Comparison of ENCODE assay signal across 21 cellular contexts in the genomic region with DNA sequence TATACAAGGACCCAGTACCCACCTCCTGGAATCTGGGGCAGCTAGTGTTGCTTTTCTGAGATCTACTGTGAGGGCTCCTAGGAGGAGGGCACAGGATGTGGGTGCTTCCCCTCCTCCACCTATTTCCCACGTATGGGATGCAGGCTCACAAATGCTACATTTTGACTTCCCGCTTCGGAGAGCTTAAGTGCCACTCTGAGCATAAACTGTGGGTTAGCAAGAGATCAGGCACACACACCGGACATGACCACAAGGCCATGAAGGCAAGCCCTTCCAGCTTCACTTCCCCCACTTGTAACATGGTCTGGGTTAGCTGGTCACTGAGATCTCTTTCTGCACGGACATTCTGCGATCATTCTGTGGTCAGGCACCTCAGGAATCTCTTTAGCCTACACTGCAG. TPM values are rescaled to one million over a fixed set of nuclear protein-coding genes. Genes with fewer than 3 reads are reported as not detected.
"Had no signal": no experiment of that assay in that cellular context is flagged by ENCODE, and none has a peak within 500 bp of the region (broad histone marks: within the 10 kb centered on the region; RNA-seq: fewer than 3 reads in every experiment).

No MANE protein-coding gene starts in this region.

- H3K9me3 ChIP-seq: lower lobe of right lung, ovary, upper lobe of left lung had no signal

- H2AFZ ChIP-seq: neural progenitor cell had no signal

- H3K9ac ChIP-seq: neural progenitor cell had no signal

- H3K27me3 ChIP-seq: neural progenitor cell, ovary, upper lobe of left lung had no signal

- H3K4me1 ChIP-seq: lower lobe of right lung, neural progenitor cell, upper lobe of left lung had no signal

- H3K4me2 ChIP-seq: neural progenitor cell had no signal

- H3K4me3 ChIP-seq: coronary artery, lower lobe of right lung, neural progenitor cell, ovary, upper lobe of left lung had no signal

- ATAC-seq: activated CD8-positive, alpha-beta T cell treated with anti-CD3 and anti-CD28 coated beads for 36 hours; activated naive CD4-positive, alpha-beta T cell treated with anti-CD3 and anti-CD28 coated beads, Interleukin-2, amount 50 U/mL, for 72 hours; activated T-cell treated with anti-CD3 and anti-CD28 coated beads, Interleukin-2, amount 50 U/mL, for 72 hours; effector memory CD8-positive, alpha-beta T cell; T-helper 17 cell; WTC11 had no signal

- H3K36me3 ChIP-seq: lower lobe of right lung, neural progenitor cell, ovary, upper lobe of left lung had no signal

- H3K27ac ChIP-seq: coronary artery, epithelial cell of prostate, lower lobe of right lung, neural progenitor cell, ovary, upper lobe of left lung had no signal

- DNase-seq: activated CD4-positive, alpha-beta T cell treated with anti-CD3 and anti-CD28 coated beads for 48 hours; activated CD8-positive, alpha-beta memory T cell treated with anti-CD3 and anti-CD28 coated beads, Interleukin-2, amount 50 U/mL, for 48 hours; activated CD8-positive, alpha-beta T cell treated with anti-CD3 and anti-CD28 coated beads for 36 hours; activated gamma-delta T cell; activated T-cell treated with anti-CD3 and anti-CD28 coated beads, Interleukin-2, amount 50 U/mL, for 72 hours; central memory CD4-positive, alpha-beta T cell; effector memory CD8-positive, alpha-beta T cell; foreskin melanocyte; lower lobe of right lung; ovary; retina; stimulated activated CD4-positive, alpha-beta T cell treated with anti-CD3 and anti-CD28 coated beads, Interleukin-15, amount 100 ng/mL, for 24 hours; stimulated activated CD4-positive, alpha-beta T cell treated with anti-CD3 and anti-CD28 coated beads, Interleukin-4, amount 100 ng/mL, for 24 hours; stimulated activated naive CD4-positive, alpha-beta T cell; T-helper 17 cell; upper lobe of left lung had no signal

RNA-seq across cellular contexts. Expression of a gene that starts 15.7 kb away (rescaled TPM):
- total RNA-seq: activated CD8-positive, alpha-beta T cell treated with anti-CD3 and anti-CD28 coated beads for 36 hours; activated T-cell treated with anti-CD3 and anti-CD28 coated beads, Interleukin-2, amount 50 U/mL, for 72 hours; T-helper 17 cell had no signal
